In the genomic region with DNA sequence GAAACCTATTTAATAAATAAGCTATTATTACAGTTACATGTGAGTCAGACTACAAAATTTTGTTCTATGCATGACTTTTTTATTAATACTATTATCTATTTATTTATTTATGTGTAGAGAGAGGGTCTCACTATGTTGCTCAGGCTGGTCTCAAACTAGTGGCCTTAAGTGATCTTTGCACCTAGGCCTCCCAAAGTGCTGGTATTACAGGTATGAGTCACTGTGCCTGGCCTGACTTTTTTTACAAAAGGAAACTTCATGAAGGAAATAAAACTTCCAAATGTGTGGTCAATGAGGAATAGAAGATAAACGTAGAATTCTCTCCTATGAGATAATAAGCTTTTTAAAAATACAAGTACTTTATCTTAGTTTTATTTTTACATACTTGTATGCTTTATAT, we compare ENCODE assay signal across 18 cellular contexts. TPM values are rescaled to one million over a fixed set of nuclear protein-coding genes. Genes with fewer than 3 reads are reported as not detected.
DNase-seq lines count a peak whose midpoint lies in the region; ATAC-seq, FAIRE-seq and TF ChIP-seq lines count a peak whose summit lies in the region.
"Had no signal": no experiment of that assay in that cellular context is flagged by ENCODE, and none has a peak within 500 bp of the region (broad histone marks: within the 10 kb centered on the region; RNA-seq: fewer than 3 reads in every experiment).

No MANE protein-coding gene starts in this region.

- no peaks in the 10 kb centered on the region for H3K27me3 Mint-ChIP-seq in neural progenitor cell (ENCODE audit: insufficient read depth, low read depth)

- no peaks in the 10 kb centered on the region for H3F3A ChIP-seq in neural progenitor cell (ENCODE audit: low read depth)

- no peaks in the 10 kb centered on the region for H3K79me2 ChIP-seq in neural progenitor cell (ENCODE audit: low read depth)

- 56% methylated on average over 1 of the region's 1 CpG for WGBS in gastroesophageal sphincter (ENCODE audit: low coverage in 1 of 2), 2 donors

- FAIRE-seq in G401.6 (lab: Jason Lieb, UNC) (peak; percentile 44), RCC 7860 (lab: Jason Lieb, UNC) (peak; percentile 58)
- FAIRE-seq: A204.1, GM12878, GM18507 had no signal

- H3K4me3 ChIP-seq in epithelial cell of esophagus (ENCODE audit: low read length) = no peak overlapping the region
- no peak overlapping the region for H3K4me3 ChIP-seq in neural progenitor cell
- no peak overlapping the region for H3K4me3 ChIP-seq in gastroesophageal sphincter
- H3K4me3 ChIP-seq: BLaER1 treated with 17β-estradiol and CSF1 and Interleukin-3, amounts not matched to agents 10 nM and 100 nM; GM12878; GM23338 had no signal

- no peak overlapping the region for H3K27ac ChIP-seq in neural progenitor cell
- no peak overlapping the region for H3K27ac ChIP-seq in gastroesophageal sphincter
- H3K27ac ChIP-seq: BLaER1 treated with 17β-estradiol and CSF1 and Interleukin-3, amounts not matched to agents 10 nM and 100 nM had no signal

- no peak overlapping the region for H2AFZ ChIP-seq in neural progenitor cell (replicated peaks)
- H2AFZ ChIP-seq: GM23338 had no signal

- TF ChIP-seq CTCF in epithelial cell of esophagus (IDR thresholded peaks at IDR 0.05; ENCODE audit: insufficient read depth, low read depth, low read length, missing control alignments) (no peak), neural progenitor cell (IDR thresholded peaks at IDR 0.05) (no peak), gastroesophageal sphincter (IDR thresholded peaks at IDR 0.05) (no peak)

- no peak for TF ChIP-seq POLR2A in gastroesophageal sphincter (IDR thresholded peaks at IDR 0.05)

- H3K9me3 Mint-ChIP-seq in neural progenitor cell = no peaks in the 10 kb centered on the region
- H3K9me3 Mint-ChIP-seq: GM23338 had no signal

- no peak overlapping the region for H3K9ac ChIP-seq in neural progenitor cell
- H3K9ac ChIP-seq: BLaER1 treated with 17β-estradiol and CSF1 and Interleukin-3, amounts not matched to agents 10 nM and 100 nM had no signal

- H3K27me3 ChIP-seq in neural progenitor cell = no peaks in the 10 kb centered on the region
- H3K27me3 ChIP-seq in gastroesophageal sphincter = no peaks in the 10 kb centered on the region
- H3K27me3 ChIP-seq: BLaER1 treated with 17β-estradiol and CSF1 and Interleukin-3, amounts not matched to agents 10 nM and 100 nM had no signal

- ATAC-seq in SK-N-SH treated with all-trans-retinoic acid at 6 μM for 48 hours = no peak
- ATAC-seq in gastroesophageal sphincter = no peak
- ATAC-seq: GM12878, GM23338 had no signal

- H3K9me3 ChIP-seq in neural progenitor cell (ENCODE audit: low read depth) (no peaks in the 10 kb centered on the region), gastroesophageal sphincter (no peaks in the 10 kb centered on the region)
- H3K9me3 ChIP-seq: BLaER1 treated with 17β-estradiol and CSF1 and Interleukin-3, amounts not matched to agents 10 nM and 100 nM had no signal

- no peak overlapping the region for H3K4me3 Mint-ChIP-seq in neural progenitor cell
- H3K4me3 Mint-ChIP-seq: CD4-positive, CD25-positive, alpha-beta regulatory T cell; GM23338 had no signal

- no peaks in the 10 kb centered on the region for H4K20me1 ChIP-seq in neural progenitor cell (ENCODE audit: low read depth)
- H4K20me1 ChIP-seq: BLaER1 treated with 17β-estradiol and CSF1 and Interleukin-3, amounts not matched to agents 10 nM and 100 nM had no signal

- TF ChIP-seq EP300 in gastroesophageal sphincter (IDR thresholded peaks at IDR 0.05) = no peak

- H3K4me1 ChIP-seq in neural progenitor cell (no peaks in the 10 kb centered on the region), gastroesophageal sphincter (no peaks in the 10 kb centered on the region)
- H3K4me1 ChIP-seq: BLaER1 treated with 17β-estradiol and CSF1 and Interleukin-3, amounts not matched to agents 10 nM and 100 nM had no signal

- H3K27ac Mint-ChIP-seq in neural progenitor cell = no peak overlapping the region
- H3K27ac Mint-ChIP-seq: CD4-positive, CD25-positive, alpha-beta regulatory T cell; GM23338 had no signal

- H3K4me1 Mint-ChIP-seq in neural progenitor cell = peaks cover 11% of the 10 kb centered on the region
- H3K4me1 Mint-ChIP-seq: CD4-positive, CD25-positive, alpha-beta regulatory T cell had no signal

- H3K4me2 ChIP-seq in neural progenitor cell = no peak overlapping the region
- H3K4me2 ChIP-seq: BLaER1 treated with 17β-estradiol and CSF1 and Interleukin-3, amounts not matched to agents 10 nM and 100 nM; GM23338 had no signal

- H3K36me3 ChIP-seq in neural progenitor cell (no peaks in the 10 kb centered on the region), gastroesophageal sphincter (no peaks in the 10 kb centered on the region)
- H3K36me3 ChIP-seq: BLaER1 treated with 17β-estradiol and CSF1 and Interleukin-3, amounts not matched to agents 10 nM and 100 nM had no signal

- DNase-seq in RCC 7860 (ENCODE audit: low spot score) = no peak
- DNase-seq in epithelial cell of esophagus (ENCODE audit: low read depth) = peak; percentile 4
- DNase-seq in renal cortical epithelial cell (ENCODE audit: low read depth) = peak; percentile 43
- DNase-seq in neural progenitor cell (ENCODE audit: low spot score) = no peak
- DNase-seq in NCI-H82 treated with DMSO at 0.1 percent for 48 hours (lab: John Stamatoyannopoulos, UW; ENCODE audit: unreplicated experiment) = no peak
- DNase-seq: AML-193; CD4-positive, CD25-positive, alpha-beta regulatory T cell; DMS53; H7 had no signal

- H3K36me3 Mint-ChIP-seq in neural progenitor cell = no peaks in the 10 kb centered on the region
- H3K36me3 Mint-ChIP-seq: CD4-positive, CD25-positive, alpha-beta regulatory T cell had no signal

TF ChIP-seq in SK-N-SH treated with all-trans-retinoic acid at 6 μM for 48 hours, 23 proteins besides CTCF, POLR2A, EP300 and RAD21:
- TF ChIP-seq POU6F1 (CRISPR knock-in tag; IDR thresholded peaks at IDR 0.05; ENCODE audit: borderline replicate concordance, low read depth) (no peak), ZNF8 (CRISPR knock-in tag; IDR thresholded peaks at IDR 0.05) (no peak), ZFP3 (CRISPR knock-in tag; IDR thresholded peaks at IDR 0.05) (no peak), ZNF70 (CRISPR knock-in tag; IDR thresholded peaks at IDR 0.05) (no peak), TSHZ2 (CRISPR knock-in tag; IDR thresholded peaks at IDR 0.05) (no peak), TOX (CRISPR knock-in tag; IDR thresholded peaks at IDR 0.05; ENCODE audit: borderline replicate concordance) (no peak), ISL1 (CRISPR knock-in tag; IDR thresholded peaks at IDR 0.05) (no peak), PPARA (CRISPR knock-in tag; IDR thresholded peaks at IDR 0.05; ENCODE audit: borderline replicate concordance) (no peak)
- TF ChIP-seq, protein P1, sequence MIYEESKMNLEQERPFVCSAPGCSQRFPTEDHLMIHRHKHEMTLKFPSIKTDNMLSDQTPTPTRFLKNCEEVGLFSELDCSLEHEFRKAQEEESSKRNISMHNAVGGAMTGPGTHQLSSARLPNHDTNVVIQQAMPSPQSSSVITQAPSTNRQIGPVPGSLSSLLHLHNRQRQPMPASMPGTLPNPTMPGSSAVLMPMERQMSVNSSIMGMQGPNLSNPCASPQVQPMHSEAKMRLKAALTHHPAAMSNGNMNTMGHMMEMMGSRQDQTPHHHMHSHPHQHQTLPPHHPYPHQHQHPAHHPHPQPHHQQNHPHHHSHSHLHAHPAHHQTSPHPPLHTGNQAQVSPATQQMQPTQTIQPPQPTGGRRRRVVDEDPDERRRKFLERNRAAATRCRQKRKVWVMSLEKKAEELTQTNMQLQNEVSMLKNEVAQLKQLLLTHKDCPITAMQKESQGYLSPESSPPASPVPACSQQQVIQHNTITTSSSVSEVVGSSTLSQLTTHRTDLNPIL (CRISPR knock-in tag; IDR thresholded peaks at IDR 0.05; ENCODE audit: low read depth) = no peak

RNA-seq across cellular contexts. Expression of gene COL28A1, which starts 19.0 kb away (rescaled TPM):
- total RNA-seq in renal cortical epithelial cell = 0.87 and 7.5 TPM in 2 replicates
- total RNA-seq in neural progenitor cell (ENCODE audit: low replicate concordance) = 0.43 and 0.60 TPM in 2 replicates
- total RNA-seq in gastroesophageal sphincter = 10 to 100 TPM; 12.5 to 21.3 (median 18.7) TPM
- total RNA-seq: GM12878, HT1080 had no signal

RNA-seq across cellular contexts. Expression of gene MIOS, which starts 50.0 kb away (rescaled TPM):
- total RNA-seq in renal cortical epithelial cell = 79.2 and 152 TPM in 2 replicates
- 62.0 and 62.2 TPM in 2 replicates for total RNA-seq in neural progenitor cell (ENCODE audit: low replicate concordance)
- 10 to 100 TPM; 24.2 to 40.3 (median 31.5) TPM for total RNA-seq in gastroesophageal sphincter

Comparison
In these comparisons a context has a peak if more than half of its experiments do, and no peak if none do; other contexts are left out.
1. DNase-seq: peak in epithelial cell of esophagus (single experiment) and renal cortical epithelial cell (single experiment); none in RCC 7860 (single experiment), neural progenitor cell (single experiment) and NCI-H82 treated with DMSO at 0.1 percent for 48 hours (single experiment).